31 cellular contexts compared by ENCODE assay signal in the genomic region with DNA sequence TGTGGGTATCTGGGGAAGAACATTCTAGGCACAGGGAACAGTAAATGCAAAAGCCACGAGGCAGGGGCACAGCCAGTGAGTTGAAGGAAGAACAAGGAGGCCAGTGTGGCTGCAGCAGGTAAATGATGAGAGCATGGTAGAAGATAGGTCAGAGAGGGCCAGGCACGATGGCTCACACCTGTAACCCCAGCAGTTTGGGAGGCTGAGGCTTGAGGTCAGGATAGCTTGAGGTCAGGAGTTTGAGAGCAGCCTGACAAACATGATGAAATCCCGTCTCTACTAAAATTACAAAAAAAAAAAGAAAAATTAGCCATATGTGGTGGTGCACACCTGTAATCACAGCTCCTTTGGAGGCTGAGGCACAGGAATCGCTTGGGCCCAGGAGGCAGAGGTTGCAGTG.
"Had no signal": no experiment of that assay in that cellular context is flagged by ENCODE, and none has a peak within 500 bp of the region (broad histone marks: within the 10 kb centered on the region; RNA-seq: fewer than 3 reads in every experiment).

No MANE protein-coding gene starts in this region.

- DNase-seq: activated B cell treated with CpG ODN at 0.5 μM for 24 hours; activated CD4-positive, alpha-beta T cell treated with anti-CD3 and anti-CD28 coated beads for 48 hours; activated CD4-positive, alpha-beta T cell treated with anti-CD3 and anti-CD28 coated beads, Interleukin-2, amount 50 U/mL, for 1 hour; activated CD4-positive, alpha-beta T cell treated with anti-CD3 and anti-CD28 coated beads, Interleukin-2, amount 50 U/mL, for 48 hours; activated CD8-positive, alpha-beta memory T cell treated with anti-CD3 and anti-CD28 coated beads for 24 hours; activated CD8-positive, alpha-beta T cell treated with anti-CD3 and anti-CD28 coated beads for 36 hours; activated effector memory CD4-positive, alpha-beta T cell treated with anti-CD3 and anti-CD28 coated beads, Interleukin-2, amount 50 U/mL, for 16 hours; activated naive CD4-positive, alpha-beta T cell treated with anti-CD3 and anti-CD28 coated beads for 36 hours; activated naive CD8-positive, alpha-beta T cell treated with anti-CD3 and anti-CD28 coated beads for 36 hours; activated naive CD8-positive, alpha-beta T cell treated with anti-CD3 and anti-CD28 coated beads, Interleukin-2, amount 50 U/mL, for 24 hours; activated T-cell treated with anti-CD3 and anti-CD28 coated beads, Interleukin-2, amount 50 U/mL, for 48 hours; adrenal gland; amygdala; aorta; body of pancreas; caudate nucleus; effector memory CD4-positive, alpha-beta T cell; erythroblast; esophagus squamous epithelium; foreskin melanocyte; glutamatergic neuron; T-helper 1 cell; T-helper 17 cell; T1000; WERI-Rb-1 had no signal

- H3K36me3 Mint-ChIP-seq: activated naive CD4-positive, alpha-beta T cell treated with anti-CD3 and anti-CD28 coated beads, Interleukin-2, amount 50 U/mL, for 24 hours; activated naive CD8-positive, alpha-beta T cell treated with anti-CD3 and anti-CD28 coated beads for 36 hours had no signal

- H3K4me3 Mint-ChIP-seq: activated B cell treated with CpG ODN at 0.5 μM for 24 hours; activated CD8-positive, alpha-beta T cell treated with anti-CD3 and anti-CD28 coated beads for 36 hours; activated naive CD4-positive, alpha-beta T cell treated with anti-CD3 and anti-CD28 coated beads for 36 hours; activated naive CD4-positive, alpha-beta T cell treated with anti-CD3 and anti-CD28 coated beads, Interleukin-2, amount 50 U/mL, for 24 hours; activated naive CD8-positive, alpha-beta T cell treated with anti-CD3 and anti-CD28 coated beads for 36 hours; activated naive CD8-positive, alpha-beta T cell treated with anti-CD3 and anti-CD28 coated beads, Interleukin-2, amount 50 U/mL, for 24 hours; activated T-helper 1 cell treated with anti-CD3 and anti-CD28 coated beads, Interleukin-12 subunit alpha, Interleukin-12 subunit beta, Interleukin-2, Interleukin-4 antibody, amounts not matched to agents 30 ng/mL and 10 ng/mL and 1 ng/mL, durations not matched to agents 14 hours and 24 hours and 36 hours; T-helper 17 cell; T-helper 2 cell treated with Interferon-gamma antibody and Interleukin-4, amounts not matched to agents 5 μg/mL and 100 μg/mL, for 36 hours had no signal

- H3K4me3 ChIP-seq: adrenal gland, body of pancreas, esophagus squamous epithelium had no signal

- H3K4me1 ChIP-seq: adrenal gland, esophagus squamous epithelium had no signal

- ATAC-seq: activated CD4-positive, CD25-positive, alpha-beta regulatory T cell treated with anti-CD3 and anti-CD28 coated beads, Interleukin-2, amount 50 U/mL, for 24 hours; activated CD8-positive, alpha-beta T cell treated with anti-CD3 and anti-CD28 coated beads for 36 hours; activated naive CD8-positive, alpha-beta T cell treated with anti-CD3 and anti-CD28 coated beads, Interleukin-2, amount 50 U/mL, for 24 hours; body of pancreas; T-helper 17 cell had no signal

- H3K9me3 Mint-ChIP-seq: activated B cell treated with CpG ODN at 0.5 μM for 24 hours; activated CD8-positive, alpha-beta T cell treated with anti-CD3 and anti-CD28 coated beads for 36 hours; activated naive CD4-positive, alpha-beta T cell treated with anti-CD3 and anti-CD28 coated beads for 36 hours; activated naive CD4-positive, alpha-beta T cell treated with anti-CD3 and anti-CD28 coated beads, Interleukin-2, amount 50 U/mL, for 24 hours; activated naive CD8-positive, alpha-beta T cell treated with anti-CD3 and anti-CD28 coated beads for 36 hours; activated naive CD8-positive, alpha-beta T cell treated with anti-CD3 and anti-CD28 coated beads, Interleukin-2, amount 50 U/mL, for 24 hours; activated T-helper 1 cell treated with anti-CD3 and anti-CD28 coated beads, Interleukin-12 subunit alpha, Interleukin-12 subunit beta, Interleukin-2, Interleukin-4 antibody, amounts not matched to agents 30 ng/mL and 10 ng/mL and 1 ng/mL, durations not matched to agents 14 hours and 24 hours and 36 hours; activated T-helper 2 cell treated with anti-CD3 and anti-CD28 coated beads, Interferon-gamma antibody, Interleukin-2, Interleukin-4, amounts not matched to agents 10 μg/mL and 5 μg/mL and 100 μg/mL, durations not matched to agents 14 hours and 24 hours and 36 hours; T-helper 2 cell treated with Interferon-gamma antibody and Interleukin-4, amounts not matched to agents 5 μg/mL and 100 μg/mL, for 36 hours had no signal

- H3K36me3 ChIP-seq: adrenal gland, esophagus squamous epithelium, WERI-Rb-1 had no signal

- H3K27ac ChIP-seq: adrenal gland, body of pancreas, esophagus squamous epithelium, WERI-Rb-1 had no signal

- H3K27me3 ChIP-seq: adrenal gland, body of pancreas had no signal

- H3K27ac Mint-ChIP-seq: activated B cell treated with CpG ODN at 0.5 μM for 24 hours; activated CD8-positive, alpha-beta T cell treated with anti-CD3 and anti-CD28 coated beads for 36 hours; activated naive CD4-positive, alpha-beta T cell treated with anti-CD3 and anti-CD28 coated beads for 36 hours; activated naive CD4-positive, alpha-beta T cell treated with anti-CD3 and anti-CD28 coated beads, Interleukin-2, amount 50 U/mL, for 24 hours; activated naive CD8-positive, alpha-beta T cell treated with anti-CD3 and anti-CD28 coated beads for 36 hours; activated naive CD8-positive, alpha-beta T cell treated with anti-CD3 and anti-CD28 coated beads, Interleukin-2, amount 50 U/mL, for 24 hours; activated T-helper 1 cell treated with anti-CD3 and anti-CD28 coated beads, Interleukin-12 subunit alpha, Interleukin-12 subunit beta, Interleukin-2, Interleukin-4 antibody, amounts not matched to agents 30 ng/mL and 10 ng/mL and 1 ng/mL, durations not matched to agents 14 hours and 24 hours and 36 hours; activated T-helper 2 cell treated with anti-CD3 and anti-CD28 coated beads, Interferon-gamma antibody, Interleukin-2, Interleukin-4, amounts not matched to agents 10 μg/mL and 5 μg/mL and 100 μg/mL, durations not matched to agents 14 hours and 24 hours and 36 hours; T-helper 17 cell; T-helper 2 cell treated with Interferon-gamma antibody and Interleukin-4, amounts not matched to agents 5 μg/mL and 100 μg/mL, for 36 hours had no signal

- H3K4me1 Mint-ChIP-seq: activated B cell treated with CpG ODN at 0.5 μM for 24 hours; activated naive CD4-positive, alpha-beta T cell treated with anti-CD3 and anti-CD28 coated beads, Interleukin-2, amount 50 U/mL, for 24 hours; activated naive CD8-positive, alpha-beta T cell treated with anti-CD3 and anti-CD28 coated beads for 36 hours; activated naive CD8-positive, alpha-beta T cell treated with anti-CD3 and anti-CD28 coated beads, Interleukin-2, amount 50 U/mL, for 24 hours; T-helper 17 cell had no signal

- H3K9me3 ChIP-seq: adrenal gland, body of pancreas, esophagus squamous epithelium had no signal

- FAIRE-seq: colon had no signal
